In genomic region chr2:190043441-190043840, GRCh38 we compare ENCODE assay signal across 23 cellular contexts. TPM values are rescaled to one million over a fixed set of nuclear protein-coding genes. Genes with fewer than 3 reads are reported as not detected.
A peak's percentile ranks its signal among the peaks of the same experiment; 100 is the strongest.
DNase-seq lines count a peak whose midpoint lies in the region; ATAC-seq, FAIRE-seq and TF ChIP-seq lines count a peak whose summit lies in the region.
"Had no signal": no experiment of that assay in that cellular context is flagged by ENCODE, and none has a peak within 500 bp of the region (broad histone marks: within the 10 kb centered on the region; RNA-seq: fewer than 3 reads in every experiment).

No MANE protein-coding gene starts in this region.

- DNase-seq in LHCN-M2 (ENCODE audit: low read depth) (peak; percentile 29), cardiac fibroblast (ENCODE audit: low read depth in 2 of 2) (peak; percentile 34 to 50), fibroblast of pulmonary artery (ENCODE audit: low read depth) (peak; percentile 45), frontal cortex (ENCODE audit: low spot score in 2 of 2) (no peak), spleen (no peak), germinal center (ENCODE audit: low spot score) (no peak)
- no peak for DNase-seq in activated T-cell treated with anti-CD3 and anti-CD28 coated beads, Interleukin-2, amount 50 U/mL, for 4 hours
- DNase-seq: BE2C; CD4-positive, CD25-positive, alpha-beta regulatory T cell; COR-L47; DMS 273 treated with DMSO at 0.1 percent for 48 hours; Kasumi-1; NCI-H1105; NCI-H1694; NCI-H2081 treated with DMSO at 0.1 percent for 48 hours; NCI-H524; NCI-H82; SHP77; SK-N-SH had no signal

- peaks cover 0 to 14% (median 0%) of the 10 kb centered on the region in 7 donors for H3K27me3 ChIP-seq in spleen (replicated peaks in 1 of 7)

- WGBS in spleen, 5 donors, result 82 to 88% (median 83%) methylated on average over 3 of the region's 3 CpGs

- no peaks in the 10 kb centered on the region for H3K4me1 Mint-ChIP-seq in activated T-cell treated with anti-CD3 and anti-CD28 coated beads, Interleukin-2, amount 50 U/mL, for 4 hours (ENCODE audit: low read depth)
- H3K4me1 Mint-ChIP-seq: CD4-positive, CD25-positive, alpha-beta regulatory T cell had no signal

- TF ChIP-seq POLR2A in spleen (IDR thresholded peaks at IDR 0.05), result no peak

- H3K4me1 ChIP-seq in spleen, result no peaks in the 10 kb centered on the region
- H3K4me1 ChIP-seq: BE2C, HAP-1 had no signal

- H3K9me3 Mint-ChIP-seq in activated T-cell treated with anti-CD3 and anti-CD28 coated beads, Interleukin-2, amount 50 U/mL, for 4 hours, result no peaks in the 10 kb centered on the region

- no peak for ATAC-seq in activated T-cell treated with anti-CD3 and anti-CD28 coated beads, Interleukin-2, amount 50 U/mL, for 4 hours
- ATAC-seq: GM12878 had no signal

- peaks cover 29% of the 10 kb centered on the region for H3K27me3 Mint-ChIP-seq in activated T-cell treated with anti-CD3 and anti-CD28 coated beads, Interleukin-2, amount 50 U/mL, for 4 hours (ENCODE audit: low read depth)

- H3K4me3 ChIP-seq in cardiac fibroblast (replicated peaks in 1 of 2; ENCODE audit: low read depth in 2 of 2, low read length in 2 of 2), result no peak overlapping the region
- no peak overlapping the region for H3K4me3 ChIP-seq in fibroblast of pulmonary artery (replicated peaks; ENCODE audit: low read depth, low read length)
- no peak overlapping the region for H3K4me3 ChIP-seq in spleen
- H3K4me3 ChIP-seq: GM12878, HAP-1 had no signal

- TF ChIP-seq CTCF in cardiac fibroblast (IDR thresholded peaks at IDR 0.05; ENCODE audit: low read depth, low read length) (no peak), fibroblast of pulmonary artery (IDR thresholded peaks at IDR 0.05; ENCODE audit: low read length, missing control alignments) (no peak), spleen (IDR thresholded peaks at IDR 0.05 in 8 of 11, conservative IDR thresholded peaks at IDR 0.05 in 3 of 11) (no peak)

- H3K36me3 ChIP-seq in spleen, result no peaks in the 10 kb centered on the region
- H3K36me3 ChIP-seq: BE2C, HAP-1 had no signal

- H3K4me3 Mint-ChIP-seq in activated T-cell treated with anti-CD3 and anti-CD28 coated beads, Interleukin-2, amount 50 U/mL, for 4 hours, result no peak overlapping the region
- H3K4me3 Mint-ChIP-seq: CD4-positive, CD25-positive, alpha-beta regulatory T cell had no signal

- no peaks in the 10 kb centered on the region for H3K36me3 Mint-ChIP-seq in activated T-cell treated with anti-CD3 and anti-CD28 coated beads, Interleukin-2, amount 50 U/mL, for 4 hours (ENCODE audit: insufficient read depth)
- H3K36me3 Mint-ChIP-seq: CD4-positive, CD25-positive, alpha-beta regulatory T cell had no signal

- no peak for FAIRE-seq in frontal cortex (lab: Jason Lieb, UNC)
- FAIRE-seq: G401.6, GM12878 had no signal

- intact Hi-C loops in spleen (cut with DNase I; ENCODE audit: low total_unique reads), result no loop called here

- H3K9me3 ChIP-seq in spleen, result no peaks in the 10 kb centered on the region
- H3K9me3 ChIP-seq: BE2C, HAP-1, SK-N-SH had no signal

- no peak overlapping the region for H3K27ac ChIP-seq in spleen

RNA-seq across cellular contexts. Expression of gene MSTN, which starts 19.1 kb away (rescaled TPM):
- total RNA-seq in LHCN-M2 (2014; rRNA removed), result 6.8 and 11.0 TPM in 2 replicates
- polyA plus RNA-seq in LHCN-M2 (2012), result 30.8 TPM
- 0.82 TPM for total RNA-seq in frontal cortex
- under 1 TPM in 2 of 7 donors, not detected in 5; 0.27 to 0.37 TPM for total RNA-seq in spleen
- under 1 TPM; 0.14 to 0.26 (median 0.15) TPM for polyA plus RNA-seq in spleen
- total RNA-seq in activated T-cell treated with anti-CD3 and anti-CD28 coated beads, Interleukin-2, amount 50 U/mL, for 4 hours, result not detected
- total RNA-seq: CD4-positive, CD25-positive, alpha-beta regulatory T cell; GM12878; RPMI7951 had no signal
- polyA plus RNA-seq: CD4-positive, CD25-positive, alpha-beta regulatory T cell had no signal

Comparison
In these comparisons a context has a peak if more than half of its experiments do, and no peak if none do; other contexts are left out.
1. DNase-seq: peak in LHCN-M2 (single experiment), cardiac fibroblast (2 of 2) and fibroblast of pulmonary artery (single experiment); none in frontal cortex (0 of 2), spleen (single experiment), activated T-cell treated with anti-CD3 and anti-CD28 coated beads, Interleukin-2, amount 50 U/mL, for 4 hours (single experiment) and germinal center (single experiment).